12 cellular contexts compared by ENCODE assay signal in the genomic region with DNA sequence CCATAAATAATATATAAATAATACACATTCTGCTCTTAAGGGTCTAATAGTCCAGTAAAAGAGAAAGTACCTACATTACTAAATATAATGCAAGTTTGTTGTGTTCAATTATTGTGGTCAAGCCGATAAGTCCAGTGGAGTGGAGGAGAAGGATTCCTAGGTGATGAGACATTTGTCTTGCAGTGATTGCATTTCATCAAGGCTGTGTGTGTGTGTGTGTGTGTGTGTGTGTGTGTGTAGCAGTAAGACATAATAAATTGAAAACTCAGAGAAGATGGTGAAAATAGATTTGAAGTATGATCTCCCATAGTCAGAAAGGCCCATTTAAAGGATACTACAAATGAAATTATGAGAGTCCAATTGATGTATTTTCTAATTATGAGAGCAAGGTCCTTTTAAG.
A peak's percentile ranks its signal among the peaks of the same experiment; 100 is the strongest.
DNase-seq lines count a peak whose midpoint lies in the region; ATAC-seq and TF ChIP-seq lines count a peak whose summit lies in the region.
"Had no signal": no experiment of that assay in that cellular context is flagged by ENCODE, and none has a peak within 500 bp of the region (broad histone marks: within the 10 kb centered on the region; RNA-seq: fewer than 3 reads in every experiment).

No MANE protein-coding gene starts in this region.

- TF ChIP-seq CTCF in fibroblast of lung (conservative IDR thresholded peaks at IDR 0.05 in 1 of 2, IDR thresholded peaks at IDR 0.05 in 1 of 2; ENCODE audit: low read depth in 1 of 2, low read length in 2 of 2) (no peak), progenitor cell of endocrine pancreas (IDR thresholded peaks at IDR 0.05; ENCODE audit: unreplicated experiment) (no peak), lower leg skin (IDR thresholded peaks at IDR 0.05) (no peak)

- H3K79me2 ChIP-seq in fibroblast of lung (ENCODE audit: control insufficient read depth, insufficient read depth, low read length): no peaks in the 10 kb centered on the region

- H3K36me3 ChIP-seq in fibroblast of lung (ENCODE audit: control insufficient read depth, insufficient read depth, low read length): no peaks in the 10 kb centered on the region
- H3K36me3 ChIP-seq: thoracic aorta had no signal

- H3K4me3 Mint-ChIP-seq in progenitor cell of endocrine pancreas (ENCODE audit: low read depth): no peak overlapping the region
- H3K4me3 Mint-ChIP-seq: activated CD4-positive, alpha-beta T cell treated with anti-CD3 and anti-CD28 coated beads, Interleukin-2, amount 10 ng/mL, durations not matched to agents 24 days and 14 days; activated naive CD8-positive, alpha-beta T cell treated with anti-CD3 and anti-CD28 coated beads for 36 hours had no signal

- WGBS in lower leg skin, 2 donors: 68 to 72% methylated on average over 1 of the region's 1 CpG

- H3K9me3 ChIP-seq in fibroblast of lung (ENCODE audit: control insufficient read depth, insufficient read depth, low read depth, low read length): no peaks in the 10 kb centered on the region
- H3K9me3 ChIP-seq: thoracic aorta had no signal

- H2AFZ ChIP-seq in fibroblast of lung (ENCODE audit: low read length): no peak overlapping the region

- no peak for TF ChIP-seq POLR2A in lower leg skin (IDR thresholded peaks at IDR 0.05)

- H3K4me1 Mint-ChIP-seq in progenitor cell of endocrine pancreas (ENCODE audit: low read depth): peaks cover 25% of the 10 kb centered on the region
- H3K4me1 Mint-ChIP-seq: activated CD4-positive, alpha-beta T cell treated with anti-CD3 and anti-CD28 coated beads, Interleukin-2, amount 10 ng/mL, durations not matched to agents 24 days and 14 days; activated naive CD8-positive, alpha-beta T cell treated with anti-CD3 and anti-CD28 coated beads for 36 hours had no signal

- no peaks in the 10 kb centered on the region for H3K36me3 Mint-ChIP-seq in progenitor cell of endocrine pancreas (ENCODE audit: insufficient read depth)
- H3K36me3 Mint-ChIP-seq: activated naive CD8-positive, alpha-beta T cell treated with anti-CD3 and anti-CD28 coated beads for 36 hours had no signal

- no peak overlapping the region for H3K4me2 ChIP-seq in fibroblast of lung (ENCODE audit: extremely low read depth, insufficient read depth, low read length)

- H3K27ac ChIP-seq in fibroblast of lung (ENCODE audit: insufficient read depth, low read length): no peak overlapping the region
- H3K27ac ChIP-seq: thoracic aorta had no signal

- H3K27ac Mint-ChIP-seq in progenitor cell of endocrine pancreas: peak overlapping the region; percentile 87
- H3K27ac Mint-ChIP-seq: activated CD4-positive, alpha-beta T cell treated with anti-CD3 and anti-CD28 coated beads, Interleukin-2, amount 10 ng/mL, durations not matched to agents 24 days and 14 days; activated naive CD8-positive, alpha-beta T cell treated with anti-CD3 and anti-CD28 coated beads for 36 hours had no signal

- H3K4me3 ChIP-seq in fibroblast of lung (replicated peaks in 1 of 4; ENCODE audit: control extremely low read depth in 1 of 4, insufficient read depth in 1 of 4, low read depth in 3 of 4, low read length in 4 of 4): no peak overlapping the region
- H3K4me3 ChIP-seq in lower leg skin (ENCODE audit: low read depth, poor library complexity, severe bottlenecking): no peak overlapping the region
- H3K4me3 ChIP-seq: thoracic aorta had no signal

- DNase-seq in EH (ENCODE audit: low read depth) (peak; percentile 90), RPMI7951 (ENCODE audit: low read depth) (peak; percentile 95), fibroblast of lung (ENCODE audit: low read depth in 2 of 2) (peak; percentile 86 to 99), progenitor cell of endocrine pancreas (ENCODE audit: low spot score, unreplicated experiment) (no peak), foreskin melanocyte (no peak), lower leg skin (ENCODE audit: low spot score in 2 of 2) (no peak), G401 (ENCODE audit: low spot score) (no peak)
- DNase-seq: activated CD4-positive, alpha-beta T cell treated with anti-CD3 and anti-CD28 coated beads, Interleukin-2, amount 10 ng/mL, durations not matched to agents 24 days and 14 days; activated naive CD8-positive, alpha-beta T cell treated with anti-CD3 and anti-CD28 coated beads for 36 hours had no signal

- H3K9ac ChIP-seq in fibroblast of lung (ENCODE audit: insufficient read depth, low read length): no peak overlapping the region

- in situ Hi-C loops in G401 (cut with HindIII; ENCODE audit: low sequenced_read_pairs): no loop called here

- H3K9me3 Mint-ChIP-seq in progenitor cell of endocrine pancreas (ENCODE audit: low read depth): no peaks in the 10 kb centered on the region
- H3K9me3 Mint-ChIP-seq: activated CD4-positive, alpha-beta T cell treated with anti-CD3 and anti-CD28 coated beads, Interleukin-2, amount 10 ng/mL, durations not matched to agents 24 days and 14 days; activated naive CD8-positive, alpha-beta T cell treated with anti-CD3 and anti-CD28 coated beads for 36 hours had no signal

- intact Hi-C loops in lower leg skin (cut with DNase I; ENCODE audit: low total_unique reads): no loop called here

- no peaks in the 10 kb centered on the region for H4K20me1 ChIP-seq in fibroblast of lung (ENCODE audit: control insufficient read depth, extremely low read depth, insufficient read depth, low read length)

- no peak for ATAC-seq in GM21619 (IDR thresholded peaks at IDR 0.05; ENCODE audit: unreplicated experiment)
- ATAC-seq: esophagus mucosa had no signal

- H3K4me1 ChIP-seq in fibroblast of lung (ENCODE audit: control insufficient read depth, extremely low read depth, insufficient read depth, low read length): no peaks in the 10 kb centered on the region

- H3K27me3 Mint-ChIP-seq in progenitor cell of endocrine pancreas: no peaks in the 10 kb centered on the region
- H3K27me3 Mint-ChIP-seq: activated CD4-positive, alpha-beta T cell treated with anti-CD3 and anti-CD28 coated beads, Interleukin-2, amount 10 ng/mL, durations not matched to agents 24 days and 14 days; activated naive CD8-positive, alpha-beta T cell treated with anti-CD3 and anti-CD28 coated beads for 36 hours had no signal

- no peaks in the 10 kb centered on the region for H3K27me3 ChIP-seq in fibroblast of lung (ENCODE audit: control insufficient read depth, insufficient read depth, low read length)

Comparison
In these comparisons a context has a peak if more than half of its experiments do, and no peak if none do; other contexts are left out.
1. DNase-seq: peak in EH (single experiment), RPMI7951 (single experiment) and fibroblast of lung (2 of 2); none in progenitor cell of endocrine pancreas (single experiment), foreskin melanocyte (single experiment), lower leg skin (0 of 2) and G401 (single experiment).